In the genomic region with DNA sequence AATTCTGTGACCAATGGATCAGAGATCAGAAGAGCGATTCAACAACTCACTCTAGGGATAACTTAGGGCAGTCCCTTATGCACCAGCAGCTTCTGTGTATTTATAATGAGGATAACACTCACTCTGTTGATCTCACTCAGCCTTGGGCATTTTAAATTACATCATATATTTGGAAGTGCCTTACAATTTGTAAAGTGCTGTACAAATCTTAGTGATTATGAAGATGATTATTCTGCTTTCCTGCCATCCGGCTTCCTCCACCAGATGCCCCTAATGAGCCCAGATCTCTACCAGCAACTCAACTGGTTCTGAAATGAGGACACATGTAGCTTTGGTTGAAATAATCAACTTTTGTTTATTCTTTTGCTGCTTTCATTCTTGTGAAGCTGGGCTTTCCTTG, we compare ENCODE assay signal across 1 cellular context.
TF ChIP-seq lines count a peak whose summit lies in the region.

No MANE protein-coding gene starts in this region.

TF ChIP-seq in SK-N-SH, 30 proteins besides CTCF, POLR2A, EP300 and RAD21 (continued from another document):
- no peak for TF ChIP-seq PBX3 (IDR thresholded peaks at IDR 0.05)
